In the genomic region with DNA sequence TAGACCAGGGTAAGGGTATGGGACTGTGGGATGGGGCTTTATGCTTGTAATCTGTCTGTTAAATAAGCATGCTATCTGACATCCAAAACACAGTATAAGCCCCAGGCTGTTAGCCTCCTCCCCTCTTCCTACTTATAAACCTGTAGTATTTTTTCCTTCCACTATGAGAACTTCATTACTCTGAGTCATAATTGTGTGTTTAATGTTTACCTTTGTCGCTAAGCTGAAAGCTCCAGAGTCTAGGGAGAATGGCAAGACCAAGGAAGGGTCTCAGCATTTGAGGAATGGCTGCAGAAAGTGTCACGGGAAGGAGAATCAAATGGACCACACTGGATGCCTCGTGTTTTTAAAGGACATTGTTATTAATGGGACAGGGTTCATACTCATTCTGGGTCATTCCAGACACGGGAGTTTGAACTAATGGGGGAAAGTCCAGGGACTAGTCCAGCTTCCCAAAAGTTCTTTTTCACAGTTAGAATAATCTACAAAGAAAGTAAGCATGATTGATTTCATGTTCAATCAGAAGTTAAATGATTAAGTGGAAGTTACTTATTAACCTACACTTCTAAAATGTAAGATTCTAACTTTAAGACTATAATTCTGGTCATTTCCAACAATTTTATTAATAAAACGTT, we compare ENCODE assay signal across 22 cellular contexts.
DNase-seq lines count a peak whose midpoint lies in the region; ATAC-seq and TF ChIP-seq lines count a peak whose summit lies in the region.
"Had no signal": no experiment of that assay in that cellular context is flagged by ENCODE, and none has a peak within 500 bp of the region (broad histone marks: within the 10 kb centered on the region; RNA-seq: fewer than 3 reads in every experiment).

No MANE protein-coding gene starts in this region.

- peak overlapping the region; percentile 75 for H3K27ac Mint-ChIP-seq in chondrocyte (ENCODE audit: unreplicated experiment)
- H3K27ac Mint-ChIP-seq: activated naive CD4-positive, alpha-beta T cell treated with anti-CD3 and anti-CD28 coated beads for 36 hours; CD8-positive, alpha-beta T cell had no signal

- intact Hi-C loops in right lobe of liver (cut with DNase I) (no loop called here), tibial artery (cut with DNase I; ENCODE audit: low total_unique reads) (no loop called here), right cardiac atrium (cut with DNase I) (no loop called here)

- H3K9me3 Mint-ChIP-seq in chondrocyte (ENCODE audit: low read depth): no peaks in the 10 kb centered on the region
- H3K9me3 Mint-ChIP-seq: activated naive CD4-positive, alpha-beta T cell treated with anti-CD3 and anti-CD28 coated beads for 36 hours; CD8-positive, alpha-beta T cell; naive B cell had no signal

- H3K27me3 ChIP-seq in right lobe of liver (no peaks in the 10 kb centered on the region), MG63 (no peaks in the 10 kb centered on the region), tibial artery (no peaks in the 10 kb centered on the region), right cardiac atrium (ENCODE audit: control insufficient read depth, insufficient read depth) (no peaks in the 10 kb centered on the region)
- H3K27me3 ChIP-seq: ovary, tibial nerve had no signal

- H3K27ac ChIP-seq in right lobe of liver (peak overlapping the region; percentile 66 to 89 (median 87)), tibial artery (no peak overlapping the region), right cardiac atrium (ENCODE audit: low read length) (no peak overlapping the region)
- H3K27ac ChIP-seq: ovary, tibial nerve had no signal

- WGBS in right lobe of liver (ENCODE audit: insufficient coverage, low coverage, low lambda C conversion rate, missing lambda C conversion rate): 23% methylated on average over 5 of the region's 5 CpGs
- 88% methylated on average over 5 of the region's 5 CpGs for WGBS in right cardiac atrium

- H3K9me3 ChIP-seq in right lobe of liver (no peaks in the 10 kb centered on the region), MG63 (0 out of 2 replicates have a peak, but pooled peaks cover 2% of the 10 kb centered on the region), tibial artery (no peaks in the 10 kb centered on the region), right cardiac atrium (ENCODE audit: control insufficient read depth, low read length) (no peaks in the 10 kb centered on the region)
- H3K9me3 ChIP-seq: ovary, tibial nerve had no signal

- no peaks in the 10 kb centered on the region for H3K36me3 ChIP-seq in right lobe of liver
- H3K36me3 ChIP-seq in MG63: no peaks in the 10 kb centered on the region; the same call in 1 of the 2 replicates
- no peaks in the 10 kb centered on the region for H3K36me3 ChIP-seq in tibial artery
- H3K36me3 ChIP-seq: ovary, tibial nerve had no signal

- peak; percentile 46 for DNase-seq in Daoy (ENCODE audit: low read depth)
- peak; percentile 82 for DNase-seq in M059J (ENCODE audit: low read depth)
- DNase-seq in chondrocyte (ENCODE audit: low spot score): no peak
- DNase-seq in right lobe of liver: peak in 1 of 3 donors; percentile 72
- DNase-seq in cerebellar nuclear complex (lab: John Stamatoyannopoulos, UW): no peak
- DNase-seq in MG63: no peak
- no peak for DNase-seq in tibial artery
- no peak for DNase-seq in right cardiac atrium
- DNase-seq: activated CD4-positive, alpha-beta T cell treated with anti-CD3 and anti-CD28 coated beads, Interleukin-2, amount 50 U/mL, for 48 hours; activated naive CD4-positive, alpha-beta T cell treated with anti-CD3 and anti-CD28 coated beads for 36 hours; aorta; CD8-positive, alpha-beta T cell; H7; naive B cell; NCI-H1048; NCI-H2029 treated with DMSO at 0.1 percent for 48 hours; NCI-H510A; ovary; SIG-M5; stimulated activated CD4-positive, alpha-beta T cell treated with anti-CD3 and anti-CD28 coated beads, Interleukin-1b, Interleukin-23, amount 100 ng/mL, for 48 hours; stimulated activated naive CD8-positive, alpha-beta T cell treated with anti-CD3 and anti-CD28 coated beads, Interleukin-15, Interleukin-2, amounts not matched to agents 100 U/mL and 50 U/mL, for 24 hours had no signal

- no peak overlapping the region for H3K4me3 Mint-ChIP-seq in chondrocyte (ENCODE audit: unreplicated experiment)
- H3K4me3 Mint-ChIP-seq: activated naive CD4-positive, alpha-beta T cell treated with anti-CD3 and anti-CD28 coated beads for 36 hours; CD8-positive, alpha-beta T cell had no signal

- peak; percentile 57 to 86 (median 70) for ATAC-seq in right lobe of liver
- ATAC-seq in right cardiac atrium: no peak
- ATAC-seq: CD8-positive, alpha-beta T cell; stimulated activated naive CD8-positive, alpha-beta T cell treated with anti-CD3 and anti-CD28 coated beads, Interleukin-15, Interleukin-2, amounts not matched to agents 100 U/mL and 50 U/mL, for 24 hours had no signal

- H3K4me1 Mint-ChIP-seq in chondrocyte (ENCODE audit: low read depth): peaks cover 33% of the 10 kb centered on the region

- peaks cover 0 to 54% (median 15%) of the 10 kb centered on the region in 4 donors for H3K4me1 ChIP-seq in right lobe of liver
- no peaks in the 10 kb centered on the region for H3K4me1 ChIP-seq in tibial artery
- peaks cover 2% of the 10 kb centered on the region for H3K4me1 ChIP-seq in right cardiac atrium (ENCODE audit: control insufficient read depth, insufficient read depth, low read length)
- H3K4me1 ChIP-seq: tibial nerve had no signal

- peaks cover 16% of the 10 kb centered on the region for H3K36me3 Mint-ChIP-seq in chondrocyte (ENCODE audit: low read depth)
- H3K36me3 Mint-ChIP-seq: CD8-positive, alpha-beta T cell had no signal

- H3K27me3 Mint-ChIP-seq in chondrocyte (ENCODE audit: low read depth): no peaks in the 10 kb centered on the region
- H3K27me3 Mint-ChIP-seq: naive B cell had no signal

- TF ChIP-seq POLR2A in right lobe of liver (IDR thresholded peaks at IDR 0.05): no peak

- TF ChIP-seq CTCF in chondrocyte (IDR thresholded peaks at IDR 0.05) (no peak), right lobe of liver (IDR thresholded peaks at IDR 0.05) (peak in 1 of 4 donors; percentile 25), tibial artery (IDR thresholded peaks at IDR 0.05) (no peak)

- H3K4me3 ChIP-seq in right lobe of liver (peak overlapping the region in 2 of 3 donors; percentile 0 to 7), MG63 (no peak overlapping the region), tibial artery (no peak overlapping the region), right cardiac atrium (ENCODE audit: low read length) (no peak overlapping the region)
- H3K4me3 ChIP-seq: ovary, tibial nerve had no signal

Comparison
In these comparisons a context has a peak if more than half of its experiments do, and no peak if none do; other contexts are left out.
1. DNase-seq: peak in Daoy (single experiment) and M059J (single experiment); none in chondrocyte (single experiment), cerebellar nuclear complex (0 of 2), MG63 (single experiment), tibial artery (0 of 2) and right cardiac atrium (0 of 3).
2. ATAC-seq: peak in right lobe of liver (4 of 4); none in right cardiac atrium (0 of 2).
3. H3K27ac ChIP-seq: peak in right lobe of liver (3 of 3); none in tibial artery (0 of 2) and right cardiac atrium (single experiment).
4. H3K4me3 ChIP-seq: peak in right lobe of liver (2 of 3); none in MG63 (single experiment), tibial artery (0 of 2) and right cardiac atrium (single experiment).